In the genomic region with DNA sequence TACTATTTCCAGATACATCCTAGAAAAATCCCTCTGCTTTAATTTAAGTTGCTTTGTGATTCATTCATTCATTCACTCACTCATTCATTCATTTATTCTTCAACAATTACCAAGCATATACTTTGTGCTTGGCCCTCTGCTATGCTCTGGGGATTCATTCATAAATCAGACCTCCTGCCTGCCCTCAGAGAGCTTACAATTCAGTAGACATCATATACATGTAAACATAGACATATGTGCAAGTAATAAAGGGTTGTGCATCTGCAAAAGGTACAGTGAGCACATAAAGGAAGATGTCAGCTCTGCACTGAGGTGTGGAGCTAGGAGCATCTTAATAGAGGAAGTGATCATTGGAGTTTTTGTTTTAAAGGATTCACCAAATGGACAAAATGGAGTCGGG, we compare ENCODE assay signal across 2 cellular contexts.
TF ChIP-seq lines count a peak whose summit lies in the region.

No MANE protein-coding gene starts in this region.

TF ChIP-seq in HepG2, 621 proteins besides CTCF, POLR2A, EP300 and RAD21:
- TF ChIP-seq MYNN (CRISPR knock-in tag; IDR thresholded peaks at IDR 0.05; ENCODE audit: low read depth), result no peak
- TF ChIP-seq POLR2AphosphoS5 (IDR thresholded peaks at IDR 0.05; ENCODE audit: low read depth, low read length), result no peak
- no peak for TF ChIP-seq EED (CRISPR knock-in tag; IDR thresholded peaks at IDR 0.05)
- no peak for TF ChIP-seq ZSCAN29 (CRISPR knock-in tag; conservative IDR thresholded peaks at IDR 0.05)
- TF ChIP-seq, protein P1, sequence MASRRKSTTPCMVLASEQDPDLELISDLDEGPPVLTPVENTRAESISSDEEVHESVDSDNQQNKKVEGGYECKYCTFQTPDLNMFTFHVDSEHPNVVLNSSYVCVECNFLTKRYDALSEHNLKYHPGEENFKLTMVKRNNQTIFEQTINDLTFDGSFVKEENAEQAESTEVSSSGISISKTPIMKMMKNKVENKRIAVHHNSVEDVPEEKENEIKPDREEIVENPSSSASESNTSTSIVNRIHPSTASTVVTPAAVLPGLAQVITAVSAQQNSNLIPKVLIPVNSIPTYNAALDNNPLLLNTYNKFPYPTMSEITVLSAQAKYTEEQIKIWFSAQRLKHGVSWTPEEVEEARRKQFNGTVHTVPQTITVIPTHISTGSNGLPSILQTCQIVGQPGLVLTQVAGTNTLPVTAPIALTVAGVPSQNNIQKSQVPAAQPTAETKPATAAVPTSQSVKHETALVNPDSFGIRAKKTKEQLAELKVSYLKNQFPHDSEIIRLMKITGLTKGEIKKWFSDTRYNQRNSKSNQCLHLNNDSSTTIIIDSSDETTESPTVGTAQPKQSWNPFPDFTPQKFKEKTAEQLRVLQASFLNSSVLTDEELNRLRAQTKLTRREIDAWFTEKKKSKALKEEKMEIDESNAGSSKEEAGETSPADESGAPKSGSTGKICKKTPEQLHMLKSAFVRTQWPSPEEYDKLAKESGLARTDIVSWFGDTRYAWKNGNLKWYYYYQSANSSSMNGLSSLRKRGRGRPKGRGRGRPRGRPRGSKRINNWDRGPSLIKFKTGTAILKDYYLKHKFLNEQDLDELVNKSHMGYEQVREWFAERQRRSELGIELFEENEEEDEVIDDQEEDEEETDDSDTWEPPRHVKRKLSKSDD (CRISPR knock-in tag; IDR thresholded peaks at IDR 0.05; ENCODE audit: low read depth), result no peak
- no peak for TF ChIP-seq NONO (IDR thresholded peaks at IDR 0.05)
- no peak for TF ChIP-seq NONO (CRISPR knock-in tag; conservative IDR thresholded peaks at IDR 0.05)
- 0 out of 2 replicates have a peak, but pooled peaks have one; percentile 18 for TF ChIP-seq ZNF24 (IDR thresholded peaks at IDR 0.05)
- TF ChIP-seq ZNF383 (CRISPR knock-in tag; IDR thresholded peaks at IDR 0.05; ENCODE audit: borderline replicate concordance), result no peak
- no peak for TF ChIP-seq ZNF850 (CRISPR knock-in tag; conservative IDR thresholded peaks at IDR 0.05)

TF ChIP-seq in K562, 482 proteins besides CTCF, POLR2A, EP300 and RAD21:
- TF ChIP-seq ZNF24 (IDR thresholded peaks at IDR 0.05), result peak; percentile 59; the same call in 1 of the 2 replicates
- TF ChIP-seq ZNF316 (IDR thresholded peaks at IDR 0.05), result peak; percentile 64
- TF ChIP-seq ZNF347 (CRISPR knock-in tag; IDR thresholded peaks at IDR 0.05; ENCODE audit: low read depth), result no peak
- TF ChIP-seq ZNF589 (CRISPR knock-in tag; IDR thresholded peaks at IDR 0.05; ENCODE audit: low read depth), result no peak
- peak; percentile 76 for TF ChIP-seq TRIM28 (IDR thresholded peaks at IDR 0.05)
- 0 out of 4 replicates have a peak, but pooled peaks of 1 of the 2 experiments have one; percentile 23 for TF ChIP-seq TRIM24 (IDR thresholded peaks at IDR 0.05)
- TF ChIP-seq POLR2AphosphoS2 (IDR thresholded peaks at IDR 0.05; ENCODE audit: low read length), result no peak
- TF ChIP-seq C11orf30 (IDR thresholded peaks at IDR 0.05; ENCODE audit: low read depth), result no peak
TF ChIP-seq in K562: peak in this region for 4.
